Comparison of ENCODE assay signal across 8 cellular contexts in the genomic region with DNA sequence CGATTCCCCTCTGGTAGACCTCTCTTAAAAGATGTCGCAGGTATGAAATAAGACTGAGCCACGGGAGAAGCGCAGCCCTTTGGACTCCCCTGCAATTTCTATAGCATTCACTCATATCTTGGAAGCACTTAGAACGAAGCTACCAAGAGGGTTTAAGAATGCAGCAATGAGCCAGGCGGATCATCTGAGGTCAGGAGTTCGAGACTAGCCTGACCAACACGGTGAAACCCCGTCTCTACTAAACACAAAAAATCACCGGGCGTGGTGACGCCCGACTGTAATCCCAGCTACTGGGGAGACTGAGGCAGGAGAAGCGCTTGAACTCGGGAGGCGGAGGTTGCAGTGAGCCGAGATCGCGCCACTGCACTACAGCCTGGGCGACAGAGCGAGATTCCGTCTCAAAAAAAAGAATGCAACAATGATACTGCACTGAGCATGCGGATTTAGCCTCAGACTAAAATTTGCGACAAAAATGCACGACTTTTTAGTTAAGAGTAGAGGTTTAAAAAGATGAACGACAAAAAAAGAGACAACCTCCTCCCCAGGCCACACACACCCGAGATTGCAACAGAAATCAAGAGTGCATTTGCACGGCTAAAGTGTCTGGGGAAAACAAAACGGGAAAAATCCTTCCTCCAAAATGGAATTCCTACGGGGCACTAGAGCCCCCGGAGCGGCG. TPM values are rescaled to one million over a fixed set of nuclear protein-coding genes. Genes with fewer than 3 reads are reported as not detected.
DNase-seq lines count a peak whose midpoint lies in the region; ATAC-seq, FAIRE-seq and TF ChIP-seq lines count a peak whose summit lies in the region.

No MANE protein-coding gene starts in this region.

- SMC1A ChIA-PET in GM12878 (lab: Charles Lee; ENCODE audit: uncharacterized antibody, unreplicated experiment): interaction anchor here (0.6 to 2.5 kb wide), 7 partner anchors 14 to 369 kb away, joined by 3 to 18 read pairs (median 3); no protein-coding TSS in a partner anchor

- TF ChIP-seq CTCF in AG04450 (IDR thresholded peaks at IDR 0.05; ENCODE audit: low read depth, low read length) (no peak), GM12878 (IDR thresholded peaks at IDR 0.05 in 2 of 3, conservative IDR thresholded peaks at IDR 0.05 in 1 of 3; ENCODE audit: control insufficient read depth in 2 of 3, extremely low read depth in 1 of 3, insufficient read depth in 1 of 3, low read depth in 3 of 3, low read length in 3 of 3) (no peak), kidney epithelial cell (IDR thresholded peaks at IDR 0.05; ENCODE audit: insufficient read depth, low read length, poor library complexity, severe bottlenecking) (no peak)

- no peak for TF ChIP-seq EP300 in GM12878 (IDR thresholded peaks at IDR 0.05; ENCODE audit: borderline replicate concordance in 1 of 2, control insufficient read depth in 1 of 2, low read depth in 2 of 2, low read length in 2 of 2)

- ATAC-seq in GM12878: peak; percentile 24

- in situ Hi-C loops in GM12878 (cut with MboI): no loop called here

- H3K79me2 ChIP-seq in GM12878 (ENCODE audit: control insufficient read depth, insufficient read depth, low read length): peaks cover 59% of the 10 kb centered on the region

- H3K9me3 ChIP-seq in AG04450 (ENCODE audit: control insufficient read depth, insufficient read depth, low read length) (no peaks in the 10 kb centered on the region; the same call in 1 of the 2 replicates), GM12878 (replicated peaks; ENCODE audit: control insufficient read depth, insufficient read depth, low read length) (no peaks in the 10 kb centered on the region)

- 0 out of 2 replicates have a peak, but pooled peaks cover 3% of the 10 kb centered on the region for H3K4me1 ChIP-seq in GM12878 (ENCODE audit: control insufficient read depth, insufficient read depth, low read length)

- no peaks in the 10 kb centered on the region for H4K20me1 ChIP-seq in GM12878 (ENCODE audit: control insufficient read depth, insufficient read depth)

- peaks cover 1 to 16% of the 10 kb centered on the region in 2 experiments for H3K36me3 ChIP-seq in GM12878 (ENCODE audit: control insufficient read depth in 2 of 2, insufficient read depth in 2 of 2, low read length in 1 of 2)
- peaks cover 1% of the 10 kb centered on the region for H3K36me3 ChIP-seq in kidney epithelial cell (ENCODE audit: control insufficient read depth, insufficient read depth, low read length)

- H3K27ac ChIP-seq in AG04450 (ENCODE audit: low read depth, low read length): peak overlapping the region; percentile 89
- H3K27ac ChIP-seq in GM12878 (ENCODE audit: control insufficient read depth, insufficient read depth): peak overlapping the region; percentile 90

- H2AFZ ChIP-seq in GM12878 (ENCODE audit: control insufficient read depth, low read depth, low read length): no peak overlapping the region; the same call in 1 of the 2 replicates

- POLR2A ChIA-PET in AG04450 (lab: Yijun Ruan, JAX) (interaction anchor here (1.1 kb wide), 1 partner anchor 27 kb away, joined by 3 read pairs; no protein-coding TSS in a partner anchor), GM12878 (lab: Charles Lee) (interaction anchor here (0.6 to 1.3 kb wide), 3 partner anchors 9 to 33 kb away, joined by 3 to 7 read pairs (median 6); partner anchors contain the start of gene RBM34)

- under 1% methylated on average over 33 of the region's 33 CpGs for WGBS in GM12878 (ENCODE audit: insufficient coverage, insufficient replicate concordance, low lambda C conversion rate, missing lambda C conversion rate)

- no peak for FAIRE-seq in GM12878 (lab: Jason Lieb, UNC)
- FAIRE-seq in RCC 7860 (lab: Jason Lieb, UNC): no peak
- no peak for FAIRE-seq in urothelium cell line (lab: Jason Lieb, UNC)

- RAD21 ChIA-PET in GM12878 (lab: Charles Lee; ENCODE audit: unreplicated experiment): interaction anchor here (0.6 to 2.1 kb wide), 3 partner anchors 23 to 289 kb away, joined by 4 to 10 read pairs (median 6); no protein-coding TSS in a partner anchor

- H3K4me2 ChIP-seq in GM12878 (ENCODE audit: control insufficient read depth, insufficient read depth): peak overlapping the region; percentile 87

- CTCF ChIA-PET in AG04450 (lab: Charles Lee): no interaction called here
- CTCF ChIA-PET in GM12878 (lab: Yijun Ruan, JAX): interaction anchor here (0.5 to 2.1 kb wide), 5 partner anchors 29 to 629 kb away, joined by 3 to 8 read pairs (median 3); no protein-coding TSS in a partner anchor

- peak overlapping the region; percentile 94 for H3K9ac ChIP-seq in GM12878 (ENCODE audit: control insufficient read depth, insufficient read depth, low read length)

- no peak for TF ChIP-seq RAD21 in GM12878 (IDR thresholded peaks at IDR 0.05; ENCODE audit: insufficient read depth, low read depth, low read length)

- DNase-seq in AG04450 (ENCODE audit: low read depth, low spot score): no peak
- peak; percentile 13 for DNase-seq in LHCN-M2 (ENCODE audit: low read depth)
- no peak for DNase-seq in GM12878 (ENCODE audit: low read depth, low spot score)
- no peak for DNase-seq in kidney epithelial cell (ENCODE audit: low read depth)
- DNase-seq in superior temporal gyrus (ENCODE audit: extremely low spot score): peak; percentile 23
- DNase-seq in NCI-H774 (lab: John Stamatoyannopoulos, UW): no peak
- no peak for DNase-seq in RCC 7860 (ENCODE audit: low spot score)
- DNase-seq in urothelium cell line (ENCODE audit: low spot score): no peak

- no TSS peak for BruUV-seq in GM12878 (replicated peaks; lab: Mats Ljungman, UMichigan)

- intact Hi-C loops in GM12878 (cut with micrococcal nuclease; ENCODE audit: unreplicated experiment): loop anchor here (2.0 to 5.0 kb wide), 3 partner anchors 23 to 199 kb away; partner anchors contain the start of genes ARID4B, GGPS1 and RBM34

- TF ChIP-seq POLR2A in GM12878 (IDR thresholded peaks at IDR 0.05; ENCODE audit: low read depth, low read length): no peak

- H3K4me3 ChIP-seq in AG04450 (ENCODE audit: low read depth, low read length) (peak overlapping the region; percentile 96), GM12878 (peak overlapping the region; percentile 90), kidney epithelial cell (ENCODE audit: low read depth, low read length) (peak overlapping the region; percentile 91)

- H3K27me3 ChIP-seq in AG04450 (ENCODE audit: control insufficient read depth, insufficient read depth, low read length) (no peaks in the 10 kb centered on the region), GM12878 (replicated peaks in 1 of 2; ENCODE audit: control insufficient read depth in 2 of 2, insufficient read depth in 2 of 2, low read length in 1 of 2) (no peaks in the 10 kb centered on the region), kidney epithelial cell (ENCODE audit: control insufficient read depth, insufficient read depth, low read length) (no peaks in the 10 kb centered on the region)

TF ChIP-seq in GM12878, 131 proteins besides CTCF, POLR2A, EP300 and RAD21:
- no peak for TF ChIP-seq IKZF1 (conservative IDR thresholded peaks at IDR 0.05)
- TF ChIP-seq RFX5 (IDR thresholded peaks at IDR 0.05; ENCODE audit: low read depth, low read length): no peak

RNA-seq across cellular contexts. Expression of gene TOMM20, which starts 0.7 kb away (rescaled TPM):
- polyA plus RNA-seq in AG04450 (2011; rRNA removed): 82.2 and 94.0 TPM in 2 replicates
- 30.5 and 49.9 TPM in 2 replicates for polyA minus RNA-seq in AG04450 (2011; rRNA and poly(A)+ RNA removed)
- 82.1 and 113 TPM in 2 replicates for total RNA-seq in LHCN-M2 (2014; rRNA removed)
- 52.1 TPM for polyA plus RNA-seq in LHCN-M2 (2012)
- total RNA-seq in GM12878 (2013; cell fraction: nucleolus; rRNA removed): 52.5 and 52.8 TPM in 2 replicates
- total RNA-seq in GM12878 (2014; rRNA removed): 75.1 and 89.7 TPM in 2 replicates
- 58.8 and 59.9 TPM in 2 replicates for total RNA-seq in GM12878 (2014; rRNA removed; fragmentation: Illumina TruSeq; extraction: Trizol)
- total RNA-seq in GM12878 (2021): 120 and 125 TPM in 2 replicates
- 58.2 TPM for polyA plus RNA-seq in GM12878 (2011; ENCODE audit: low read depth)
- 138 and 178 TPM in 2 replicates for polyA plus RNA-seq in GM12878 (2011; rRNA removed)
- 43.9 and 51.8 TPM in 2 replicates for polyA plus RNA-seq in GM12878 (2011; cell fraction: cytosol; rRNA removed)
- polyA plus RNA-seq in GM12878 (2011; cell fraction: nucleus; rRNA removed): 31.3 TPM in 2 replicates
- polyA plus RNA-seq in GM12878 (2012): 94.4 and 116 TPM in 2 replicates
- polyA plus RNA-seq in GM12878 (2014; fragmentation: Illumina TruSeq; extraction: Trizol): 95.3 and 116 TPM in 2 replicates
- 10 to 100 TPM; 39.8 to 60.1 TPM for polyA plus RNA-seq in GM12878 (2014; fragmentation: Nextera tagmentation; extraction: Ambion mirVana)
- polyA plus RNA-seq in GM12878 (2014; rRNA removed): 58.2 and 66.2 TPM in 2 replicates
- 10 to 100 TPM; 68.4 to 71.9 TPM for polyA plus RNA-seq in GM12878 (2016; fragmentation: Nextera tagmentation; extraction: Ambion mirVana)
- 35.0 and 43.1 TPM in 2 replicates for polyA minus RNA-seq in GM12878 (2011; rRNA and poly(A)+ RNA removed)
- 27.3 and 28.9 TPM in 2 replicates for polyA minus RNA-seq in GM12878 (2011; cell fraction: cytosol; rRNA and poly(A)+ RNA removed)
- 15.8 and 28.3 TPM in 2 replicates for polyA minus RNA-seq in GM12878 (2011; cell fraction: nucleus; rRNA and poly(A)+ RNA removed)
- total RNA-seq in kidney epithelial cell: 128 and 139 TPM in 2 replicates

RNA-seq across cellular contexts. Expression of gene RBM34, which starts 33.1 kb away (rescaled TPM):
- polyA plus RNA-seq in AG04450 (2011; rRNA removed) (32.3 and 47.0 TPM in 2 replicates), GM12878 (2011; rRNA removed) (55.7 and 103 TPM in 2 replicates), GM12878 (2014; fragmentation: Illumina TruSeq; extraction: Trizol) (89.9 and 127 TPM in 2 replicates), GM12878 (2014; fragmentation: Nextera tagmentation; extraction: Ambion mirVana) (100 to 1,000 TPM in 1 of 2 experiments, 10 to 100 TPM in 1; 98.2 to 124 TPM), GM12878 (2014; rRNA removed) (46.4 and 56.0 TPM in 2 replicates), GM12878 (2016; fragmentation: Nextera tagmentation; extraction: Ambion mirVana) (100 to 1,000 TPM; 119 to 130 TPM)
- 25.4 and 26.2 TPM in 2 replicates for polyA minus RNA-seq in AG04450 (2011; rRNA and poly(A)+ RNA removed)
- total RNA-seq in LHCN-M2 (2014; rRNA removed) (84.4 and 103 TPM in 2 replicates), GM12878 (2014; rRNA removed) (61.2 and 83.5 TPM in 2 replicates), GM12878 (2014; rRNA removed; fragmentation: Illumina TruSeq; extraction: Trizol) (119 and 132 TPM in 2 replicates), GM12878 (2021) (89.2 and 95.2 TPM in 2 replicates), kidney epithelial cell (91.9 and 130 TPM in 2 replicates)
- 55.0 TPM for polyA plus RNA-seq in LHCN-M2 (2012)
- 98.8 and 100 TPM in 2 replicates for total RNA-seq in GM12878 (2013; cell fraction: nucleolus; rRNA removed)
- polyA plus RNA-seq in GM12878 (2011; ENCODE audit: low read depth): 36.8 TPM
- polyA plus RNA-seq in GM12878 (2011; cell fraction: cytosol; rRNA removed): 38.1 and 41.8 TPM in 2 replicates
- polyA plus RNA-seq in GM12878 (2011; cell fraction: nucleus; rRNA removed): 29.9 and 35.9 TPM in 2 replicates
- polyA plus RNA-seq in GM12878 (2012): 97.1 and 116 TPM in 2 replicates
- 16.0 and 32.3 TPM in 2 replicates for polyA minus RNA-seq in GM12878 (2011; rRNA and poly(A)+ RNA removed)
- polyA minus RNA-seq in GM12878 (2011; cell fraction: cytosol; rRNA and poly(A)+ RNA removed): 8.3 and 22.2 TPM in 2 replicates
- 28.5 and 31.9 TPM in 2 replicates for polyA minus RNA-seq in GM12878 (2011; cell fraction: nucleus; rRNA and poly(A)+ RNA removed)

Comparison
In these comparisons a context has a peak if more than half of its experiments do, and no peak if none do; other contexts are left out.
1. DNase-seq: peak in LHCN-M2 (single experiment) and superior temporal gyrus (single experiment); none in AG04450 (single experiment), GM12878 (single experiment), kidney epithelial cell (single experiment), NCI-H774 (single experiment), RCC 7860 (single experiment) and urothelium cell line (single experiment).
2. Peak in every context shown above with its lines, with median percentiles within 50 percentile points of each other: H3K4me3 ChIP-seq.